ENCODE assay signal across 31 cellular contexts in the genomic region with DNA sequence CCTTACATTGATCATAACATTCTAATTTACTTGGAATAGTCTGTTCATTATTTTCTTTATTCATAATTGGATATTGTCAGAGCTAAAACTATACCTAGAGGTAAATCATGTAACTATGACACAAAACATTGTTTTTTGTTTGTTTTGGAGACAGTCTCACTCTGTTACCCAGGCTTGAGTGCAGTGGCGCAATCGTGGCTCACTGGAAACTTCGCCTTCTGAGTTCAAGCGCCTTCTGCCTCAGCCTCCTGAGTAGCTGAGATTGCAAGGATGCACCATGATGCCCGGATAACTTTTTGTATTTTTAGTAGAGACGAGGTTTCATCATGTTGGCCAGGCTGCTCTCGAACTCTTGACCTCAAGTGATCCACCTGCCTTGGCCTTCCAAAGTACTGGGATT.
"Had no signal": no experiment of that assay in that cellular context is flagged by ENCODE, and none has a peak within 500 bp of the region (broad histone marks: within the 10 kb centered on the region; RNA-seq: fewer than 3 reads in every experiment).

No MANE protein-coding gene starts in this region.

- H3K4me3 ChIP-seq: esophagus muscularis mucosa, gastrocnemius medialis, heart left ventricle had no signal

- H3K27ac ChIP-seq: brain microvascular endothelial cell, esophagus muscularis mucosa, foreskin keratinocyte, gastrocnemius medialis, heart left ventricle, VCaP had no signal

- H3K9me3 ChIP-seq: esophagus muscularis mucosa, gastrocnemius medialis, heart left ventricle had no signal

- H3K27me3 ChIP-seq: brain microvascular endothelial cell, esophagus muscularis mucosa, foreskin keratinocyte, gastrocnemius medialis, heart left ventricle had no signal

- ATAC-seq: activated naive CD4-positive, alpha-beta T cell treated with anti-CD3 and anti-CD28 coated beads, Interleukin-2, amount 50 U/mL, for 72 hours; activated T-cell treated with anti-CD3 and anti-CD28 coated beads, Interleukin-2, amount 50 U/mL, for 72 hours; effector memory CD8-positive, alpha-beta T cell; foreskin keratinocyte; gastrocnemius medialis; heart left ventricle; WTC11 had no signal

- DNase-seq: activated CD4-positive, alpha-beta memory T cell treated with anti-CD3 and anti-CD28 coated beads, Interleukin-2, amount 10 ng/mL, durations not matched to agents 7 days and 5 days; activated CD4-positive, alpha-beta T cell treated with anti-CD3 and anti-CD28 coated beads for 1 hour; activated CD4-positive, alpha-beta T cell treated with anti-CD3 and anti-CD28 coated beads for 4 hours; activated CD4-positive, alpha-beta T cell treated with anti-CD3 and anti-CD28 coated beads, Interleukin-2, amount 10 ng/mL, durations not matched to agents 7 days and 5 days; activated CD4-positive, alpha-beta T cell treated with anti-CD3 and anti-CD28 coated beads, Interleukin-2, amount 50 U/mL, for 4 hours; activated CD8-positive, alpha-beta memory T cell treated with anti-CD3 and anti-CD28 coated beads, Interleukin-2, amount 50 U/mL, for 48 hours; activated gamma-delta T cell; activated naive CD4-positive, alpha-beta T cell; activated naive CD4-positive, alpha-beta T cell treated with anti-CD3 and anti-CD28 coated beads, Interleukin-2, amount 10 ng/mL, durations not matched to agents 7 days and 5 days; activated naive CD8-positive, alpha-beta T cell treated with anti-CD3 and anti-CD28 coated beads, Interleukin-2, amount 10 ng/mL, durations not matched to agents 7 days and 5 days; activated T-cell treated with anti-CD3 and anti-CD28 coated beads for 4 hours; activated T-cell treated with anti-CD3 and anti-CD28 coated beads, Interleukin-2, amount 50 U/mL, for 24 hours; activated T-cell treated with anti-CD3 and anti-CD28 coated beads, Interleukin-2, amount 50 U/mL, for 72 hours; amniotic stem cell; anterior cingulate cortex; brain microvascular endothelial cell; caudate nucleus; cortex of kidney; dermis blood vessel endothelial cell; effector CD4-positive, alpha-beta T cell; effector memory CD8-positive, alpha-beta T cell; erythroblast; foreskin keratinocyte; gastrocnemius medialis; glutamatergic neuron; heart left ventricle; T-helper 2 cell had no signal

- H3K36me3 ChIP-seq: brain microvascular endothelial cell, esophagus muscularis mucosa, gastrocnemius medialis, heart left ventricle had no signal

- H3K4me1 ChIP-seq: esophagus muscularis mucosa, foreskin keratinocyte, gastrocnemius medialis, heart left ventricle had no signal
